In genomic region chr9:121821326-121821725, GRCh38 we compare ENCODE assay signal across 19 cellular contexts.
"Had no signal": no experiment of that assay in that cellular context is flagged by ENCODE, and none has a peak within 500 bp of the region (broad histone marks: within the 10 kb centered on the region; RNA-seq: fewer than 3 reads in every experiment).

No MANE protein-coding gene starts in this region.

- H3K27me3 ChIP-seq: hepatocyte, spleen, thyroid gland had no signal

- H3K36me3 ChIP-seq: neutrophil, spleen, thyroid gland had no signal

- H3K4me2 ChIP-seq: hepatocyte had no signal

- H3K79me2 ChIP-seq: hepatocyte had no signal

- H2AFZ ChIP-seq: hepatocyte had no signal

- H3K27me3 Mint-ChIP-seq: activated CD8-positive, alpha-beta memory T cell treated with anti-CD3 and anti-CD28 coated beads, Interleukin-2, amount 10 ng/mL, durations not matched to agents 7 days and 5 days; naive thymus-derived CD8-positive, alpha-beta T cell had no signal

- DNase-seq: activated CD4-positive, alpha-beta T cell treated with anti-CD3 and anti-CD28 coated beads, Interleukin-2, amount 50 U/mL, for 1 hour; activated CD4-positive, CD25-positive, alpha-beta regulatory T cell treated with anti-CD3 and anti-CD28 coated beads, Interleukin-2, amount 50 U/mL, for 72 hours; activated CD8-positive, alpha-beta memory T cell treated with anti-CD3 and anti-CD28 coated beads, Interleukin-2, amount 10 ng/mL, durations not matched to agents 7 days and 5 days; activated naive CD4-positive, alpha-beta T cell treated with anti-CD3 and anti-CD28 coated beads, Interleukin-2, amount 50 U/mL, for 16 hours; activated T-cell treated with anti-CD3 and anti-CD28 coated beads, Interleukin-2, amount 50 U/mL, for 1 hour; effector memory CD4-positive, alpha-beta T cell; left cardiac atrium; mesendoderm; naive thymus-derived CD8-positive, alpha-beta T cell; retina; spleen; stimulated activated naive CD4-positive, alpha-beta T cell treated with Interleukin-2 at 50 U/mL for 16 hours; T1000 had no signal

- H3K9me3 Mint-ChIP-seq: activated T-helper 2 cell treated with anti-CD3 and anti-CD28 coated beads, Interferon-gamma antibody, Interleukin-2, Interleukin-4, amounts not matched to agents 10 μg/mL and 5 μg/mL and 100 μg/mL, durations not matched to agents 14 hours and 24 hours and 36 hours; naive thymus-derived CD8-positive, alpha-beta T cell had no signal

- H3K9me3 ChIP-seq: neutrophil, spleen, thyroid gland had no signal

- H3K27ac Mint-ChIP-seq: activated CD8-positive, alpha-beta memory T cell treated with anti-CD3 and anti-CD28 coated beads, Interleukin-2, amount 10 ng/mL, durations not matched to agents 7 days and 5 days; activated T-helper 2 cell treated with anti-CD3 and anti-CD28 coated beads, Interferon-gamma antibody, Interleukin-2, Interleukin-4, amounts not matched to agents 10 μg/mL and 5 μg/mL and 100 μg/mL, durations not matched to agents 14 hours and 24 hours and 36 hours; naive thymus-derived CD8-positive, alpha-beta T cell had no signal

- H3K4me3 ChIP-seq: hepatocyte, spleen, thyroid gland had no signal

- H3K36me3 Mint-ChIP-seq: activated CD8-positive, alpha-beta memory T cell treated with anti-CD3 and anti-CD28 coated beads, Interleukin-2, amount 10 ng/mL, durations not matched to agents 7 days and 5 days had no signal

- ATAC-seq: activated CD8-positive, alpha-beta memory T cell treated with anti-CD3 and anti-CD28 coated beads, Interleukin-2, amount 10 ng/mL, durations not matched to agents 7 days and 5 days; left cardiac atrium; naive thymus-derived CD8-positive, alpha-beta T cell had no signal

- H3K4me3 Mint-ChIP-seq: activated CD8-positive, alpha-beta memory T cell treated with anti-CD3 and anti-CD28 coated beads, Interleukin-2, amount 10 ng/mL, durations not matched to agents 7 days and 5 days; naive thymus-derived CD8-positive, alpha-beta T cell had no signal

- H3K27ac ChIP-seq: hepatocyte, neutrophil, spleen, thyroid gland, VCaP had no signal

- FAIRE-seq: urothelium cell line had no signal
